In the genomic region with DNA sequence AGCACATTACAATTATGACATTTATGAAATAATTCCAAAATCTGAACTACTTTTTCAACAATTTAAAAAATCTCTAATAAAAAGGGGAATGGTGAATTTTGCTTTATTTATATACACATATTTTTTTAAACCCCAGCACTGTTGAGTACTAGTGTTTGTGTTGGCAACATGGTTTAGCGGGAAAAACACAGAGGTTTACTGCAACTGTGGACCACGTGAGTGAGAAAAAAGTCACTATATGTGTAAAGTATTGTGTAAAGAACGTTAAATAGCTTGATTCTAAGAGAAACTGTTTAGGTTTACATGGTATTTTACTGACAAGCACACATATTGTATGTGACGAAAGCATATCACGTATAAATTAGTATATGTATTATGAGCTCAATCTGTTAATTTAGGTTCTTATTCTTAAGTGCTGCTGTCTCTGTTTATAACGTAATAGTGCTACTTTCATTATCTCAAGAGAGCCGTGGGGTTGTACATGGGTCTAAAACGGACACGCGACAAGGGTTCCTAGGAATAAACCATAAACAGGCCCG, we compare ENCODE assay signal across 8 cellular contexts. TPM values are rescaled to one million over a fixed set of nuclear protein-coding genes. Genes with fewer than 3 reads are reported as not detected.
A peak's percentile ranks its signal among the peaks of the same experiment; 100 is the strongest.
DNase-seq lines count a peak whose midpoint lies in the region; ATAC-seq and TF ChIP-seq lines count a peak whose summit lies in the region.

No MANE protein-coding gene starts in this region.

- WGBS in gastroesophageal sphincter (ENCODE audit: low coverage in 1 of 2), 2 donors, result 2 to 3% methylated on average over 9 to 10 of the region's 11 CpGs
- 5% methylated on average over 11 of the region's 11 CpGs for WGBS in smooth muscle cell (ENCODE audit: low lambda C conversion rate)

- no peaks in the 10 kb centered on the region for H3K36me3 ChIP-seq in gastroesophageal sphincter
- H3K36me3 ChIP-seq in smooth muscle cell (ENCODE audit: low read depth), result no peaks in the 10 kb centered on the region

- peak overlapping the region in 3 of 4 donors; percentile 94 to 98 (median 96) for H3K27ac ChIP-seq in gastroesophageal sphincter
- H3K27ac ChIP-seq in smooth muscle cell (ENCODE audit: low read depth), result peak overlapping the region; percentile 81

- ATAC-seq in activated T-cell treated with anti-CD3 and anti-CD28 coated beads, Interleukin-2, amount 50 U/mL, for 72 hours (replicated peaks in 1 of 2), result no peak
- ATAC-seq in T-cell (replicated peaks in 1 of 4) (no peak), gastroesophageal sphincter (no peak), GM19324 (IDR thresholded peaks at IDR 0.05; ENCODE audit: low FRiP score, unreplicated experiment) (no peak)

- intact Hi-C loops in posterior cingulate gyrus (cut with DNase I), result loop anchor here (5.0 kb wide), 1 partner anchor 122 kb away; no protein-coding TSS in a partner anchor

- peaks cover 2 to 20% of the 10 kb centered on the region in 2 donors for H3K36me3 Mint-ChIP-seq in activated T-cell treated with anti-CD3 and anti-CD28 coated beads, Interleukin-2, amount 50 U/mL, for 72 hours (ENCODE audit: insufficient read depth in 2 of 2)
- H3K36me3 Mint-ChIP-seq in T-cell, result no peaks in the 10 kb centered on the region

- peak overlapping the region; percentile 77 to 93 for H3K4me3 ChIP-seq in gastroesophageal sphincter
- H3K4me3 ChIP-seq in smooth muscle cell, result peak overlapping the region; percentile 96

- peak overlapping the region; percentile 86 for H3K9ac ChIP-seq in smooth muscle cell (ENCODE audit: low read depth)

- H3K4me1 ChIP-seq in gastroesophageal sphincter, result peaks cover 0 to 27% (median 13%) of the 10 kb centered on the region in 3 donors
- peaks cover 8% of the 10 kb centered on the region for H3K4me1 ChIP-seq in smooth muscle cell (ENCODE audit: low read depth)

- POLR2A ChIA-PET in T-cell (lab: Charles Lee), result interaction anchor here (0.5 to 1.2 kb wide), 6 partner anchors 20 to 1385 kb away, joined by 3 to 5 read pairs (median 4); no protein-coding TSS in a partner anchor

- peaks cover 14% of the 10 kb centered on the region for H3K79me2 ChIP-seq in smooth muscle cell (ENCODE audit: low read depth)

- peak overlapping the region; percentile 98 for H3K27ac Mint-ChIP-seq in activated T-cell treated with anti-CD3 and anti-CD28 coated beads, Interleukin-2, amount 50 U/mL, for 72 hours
- H3K27ac Mint-ChIP-seq in T-cell, result peak overlapping the region in 1 of 2 donors; percentile 95

- no peak for TF ChIP-seq EP300 in gastroesophageal sphincter (IDR thresholded peaks at IDR 0.05)

- no peaks in the 10 kb centered on the region for H3K27me3 Mint-ChIP-seq in activated T-cell treated with anti-CD3 and anti-CD28 coated beads, Interleukin-2, amount 50 U/mL, for 72 hours (ENCODE audit: low read depth)
- H3K27me3 Mint-ChIP-seq in T-cell, result no peaks in the 10 kb centered on the region

- no peaks in the 10 kb centered on the region for H3K9me3 Mint-ChIP-seq in activated T-cell treated with anti-CD3 and anti-CD28 coated beads, Interleukin-2, amount 50 U/mL, for 72 hours
- H3K9me3 Mint-ChIP-seq in T-cell, result no peaks in the 10 kb centered on the region

- CTCF ChIA-PET in T-cell (lab: Charles Lee), result interaction anchor here in 1 of 2 donors (1.2 kb wide), 1 partner anchor 122 kb away, joined by 3 read pairs; no protein-coding TSS in a partner anchor

- H2AFZ ChIP-seq in smooth muscle cell (ENCODE audit: low read depth), result peak overlapping the region; percentile 96

- no peak for TF ChIP-seq POLR2A in gastroesophageal sphincter (IDR thresholded peaks at IDR 0.05)

- H3K9me3 ChIP-seq in gastroesophageal sphincter (no peaks in the 10 kb centered on the region), smooth muscle cell (replicated peaks; ENCODE audit: low read depth) (no peaks in the 10 kb centered on the region)

- DNase-seq in activated T-cell treated with anti-CD3 and anti-CD28 coated beads, Interleukin-2, amount 50 U/mL, for 72 hours, result no peak
- DNase-seq in activated T-cell treated with anti-CD3 and anti-CD28 coated beads, Interleukin-2, amount 50 U/mL, for 1 hour, result no peak
- DNase-seq in T-cell (no peak), smooth muscle cell (lab: John Stamatoyannopoulos, UW; ENCODE audit: unreplicated experiment) (no peak), posterior cingulate gyrus (no peak), NCI-H1930 (lab: John Stamatoyannopoulos, UW) (no peak)

- H4K20me1 ChIP-seq in smooth muscle cell (ENCODE audit: low read depth), result no peaks in the 10 kb centered on the region

- peak overlapping the region; percentile 86 for H3K4me2 ChIP-seq in smooth muscle cell

- peak overlapping the region; percentile 99 for H3K4me3 Mint-ChIP-seq in activated T-cell treated with anti-CD3 and anti-CD28 coated beads, Interleukin-2, amount 50 U/mL, for 72 hours
- H3K4me3 Mint-ChIP-seq in T-cell, result peak overlapping the region; percentile 95 to 99 (median 96)

- H3K27me3 ChIP-seq in gastroesophageal sphincter, result no peaks in the 10 kb centered on the region
- no peaks in the 10 kb centered on the region for H3K27me3 ChIP-seq in smooth muscle cell (ENCODE audit: low read depth)

- no peak for TF ChIP-seq CTCF in gastroesophageal sphincter (IDR thresholded peaks at IDR 0.05)
- TF ChIP-seq CTCF in smooth muscle cell (IDR thresholded peaks at IDR 0.05; ENCODE audit: borderline replicate concordance, insufficient read depth, poor library complexity, severe bottlenecking), result no peak

- H3F3A ChIP-seq in smooth muscle cell (ENCODE audit: low read depth), result peaks cover 4% of the 10 kb centered on the region

- H3K4me1 Mint-ChIP-seq in activated T-cell treated with anti-CD3 and anti-CD28 coated beads, Interleukin-2, amount 50 U/mL, for 72 hours (ENCODE audit: low read depth), result peaks cover 41% of the 10 kb centered on the region
- H3K4me1 Mint-ChIP-seq in T-cell, result peaks cover 25 to 26% (median 26%) of the 10 kb centered on the region in 3 donors

RNA-seq across cellular contexts. Expression of gene SKA3, which starts 0.6 kb away (rescaled TPM):
- 10 to 100 TPM; 32.0 to 34.6 TPM for total RNA-seq in activated T-cell treated with anti-CD3 and anti-CD28 coated beads, Interleukin-2, amount 50 U/mL, for 72 hours
- 1 to 10 TPM in 2 of 5 donors, under 1 TPM in 3; 0.69 to 2.7 (median 0.98) TPM for total RNA-seq in T-cell
- under 1 TPM in 3 of 4 donors, not detected in 1; 0.19 to 0.81 (median 0.27) TPM for total RNA-seq in gastroesophageal sphincter
- total RNA-seq in smooth muscle cell, result 5.4 and 6.5 TPM in 2 replicates
- polyA plus RNA-seq in smooth muscle cell, result 4.9 and 7.2 TPM in 2 replicates

RNA-seq across cellular contexts. Expression of gene MRPL57, which starts 0.7 kb away (rescaled TPM):
- 10 to 100 TPM; 15.4 to 17.0 TPM for total RNA-seq in activated T-cell treated with anti-CD3 and anti-CD28 coated beads, Interleukin-2, amount 50 U/mL, for 72 hours
- total RNA-seq in T-cell, result 10 to 100 TPM; 11.0 to 18.6 (median 16.4) TPM
- total RNA-seq in gastroesophageal sphincter, result 10 to 100 TPM; 19.8 to 50.3 (median 28.6) TPM
- 16.4 and 18.6 TPM in 2 replicates for total RNA-seq in smooth muscle cell
- polyA plus RNA-seq in smooth muscle cell, result 31.0 and 31.5 TPM in 2 replicates

RNA-seq across cellular contexts. Expression of gene SAP18, which starts 35.8 kb away (rescaled TPM):
- total RNA-seq in activated T-cell treated with anti-CD3 and anti-CD28 coated beads, Interleukin-2, amount 50 U/mL, for 72 hours, result 100 to 1,000 TPM; 255 to 274 TPM
- total RNA-seq in T-cell (100 to 1,000 TPM; 142 to 236 (median 170) TPM), gastroesophageal sphincter (100 to 1,000 TPM in 1 of 4 donors, 10 to 100 TPM in 3; 74.7 to 108 (median 86.1) TPM), smooth muscle cell (95.3 TPM in 2 replicates)
- 366 and 394 TPM in 2 replicates for polyA plus RNA-seq in smooth muscle cell
